Comparison of ENCODE assay signal across 8 cellular contexts in genomic region chr11:83827940-83828554, GRCh38.
A peak's percentile ranks its signal among the peaks of the same experiment; 100 is the strongest.
DNase-seq lines count a peak whose midpoint lies in the region; ATAC-seq and TF ChIP-seq lines count a peak whose summit lies in the region.

No MANE protein-coding gene starts in this region.

- no peak overlapping the region for H2BK120ac ChIP-seq in mesendoderm (ENCODE audit: low read depth, low read length)

- no peak overlapping the region for H3K4ac ChIP-seq in mesendoderm (ENCODE audit: low read depth, low read length)

- DNase-seq in AG20443 (ENCODE audit: low spot score) (peak; percentile 36), NCI-H524 treated with DMSO at 0.1 percent for 48 hours (lab: John Stamatoyannopoulos, UW) (peak; percentile 26), mammary epithelial cell (no peak), mesendoderm (peak; percentile 56), posterior vena cava (ENCODE audit: low spot score) (no peak)
- DNase-seq in stimulated activated CD4-positive, alpha-beta T cell treated with anti-CD3 and anti-CD28 coated beads, Interleukin-2, amount 100 ng/mL, for 24 hours, result no peak

- no peaks in the 10 kb centered on the region for H3K79me2 ChIP-seq in mammary epithelial cell (ENCODE audit: insufficient read depth, low read length)
- no peaks in the 10 kb centered on the region for H3K79me2 ChIP-seq in mesendoderm (ENCODE audit: control insufficient read depth, insufficient read depth, low read length)

- no peak overlapping the region for H4K8ac ChIP-seq in mesendoderm (ENCODE audit: low read depth, low read length)

- 61% methylated on average over 5 of the region's 5 CpGs for WGBS in mammary epithelial cell (ENCODE audit: low coverage, missing lambda C conversion rate)
- WGBS in mesendoderm (ENCODE audit: extremely low coverage, insufficient coverage, low lambda C conversion rate), result no CpG with 5 or more reads among the region's 5 CpGs

- dilution Hi-C loops in mammary epithelial cell (cut with HindIII; ENCODE audit: low sequenced_read_pairs), result loop anchor here (10.0 kb wide), 1 partner anchor 573 kb away; no protein-coding TSS in a partner anchor

- no peak overlapping the region for H2BK15ac ChIP-seq in mesendoderm (replicated peaks; ENCODE audit: low read depth)

- H2AK5ac ChIP-seq in mesendoderm (ENCODE audit: low read length), result no peak overlapping the region

- H3K4me1 ChIP-seq in mammary epithelial cell (ENCODE audit: insufficient read depth, low read length) (no peaks in the 10 kb centered on the region), mesendoderm (ENCODE audit: control insufficient read depth, low read depth, low read length) (no peaks in the 10 kb centered on the region)

- H3K23ac ChIP-seq in mesendoderm (ENCODE audit: low read length), result no peak overlapping the region

- H3K79me1 ChIP-seq in mesendoderm (ENCODE audit: low read length), result no peaks in the 10 kb centered on the region

- no peaks in the 10 kb centered on the region for H3K36me3 ChIP-seq in mammary epithelial cell (ENCODE audit: insufficient read depth, low read length)
- no peaks in the 10 kb centered on the region for H3K36me3 ChIP-seq in mesendoderm (ENCODE audit: control insufficient read depth, insufficient read depth, low read length)

- no TSS peak for BruUV-seq in mammary epithelial cell (replicated peaks; lab: Mats Ljungman, UMichigan)

- H4K20me1 ChIP-seq in mammary epithelial cell (ENCODE audit: insufficient read depth, low read length), result no peaks in the 10 kb centered on the region

- peak; percentile 49 to 56 for TF ChIP-seq CTCF in mammary epithelial cell (conservative IDR thresholded peaks at IDR 0.05 in 1 of 2, IDR thresholded peaks at IDR 0.05 in 1 of 2; ENCODE audit: extremely low read depth in 1 of 2, insufficient read depth in 1 of 2, low read depth in 1 of 2, low read length in 2 of 2)

- H4K5ac ChIP-seq in mesendoderm (ENCODE audit: low read length), result no peak overlapping the region

- no peak overlapping the region for H3K4me2 ChIP-seq in mammary epithelial cell (ENCODE audit: insufficient read depth, low read depth, low read length)
- no peak overlapping the region for H3K4me2 ChIP-seq in mesendoderm (ENCODE audit: low read length)

- no peak overlapping the region for H3K27ac ChIP-seq in mammary epithelial cell (ENCODE audit: insufficient read depth, low read depth, low read length)
- no peak overlapping the region for H3K27ac ChIP-seq in mesendoderm (ENCODE audit: low read depth, low read length)

- H3K27me3 ChIP-seq in mammary epithelial cell (ENCODE audit: insufficient read depth, low read length) (no peaks in the 10 kb centered on the region), mesendoderm (ENCODE audit: insufficient read depth, low read length, poor library complexity) (no peaks in the 10 kb centered on the region)

- ATAC-seq in GM18867 (IDR thresholded peaks at IDR 0.05; ENCODE audit: unreplicated experiment) (peak; percentile 90), HG03066 (IDR thresholded peaks at IDR 0.05; ENCODE audit: low read depth, unreplicated experiment) (peak; percentile 68)

- H3K9me3 ChIP-seq in mammary epithelial cell (replicated peaks; ENCODE audit: insufficient read depth, low read length), result no peaks in the 10 kb centered on the region

- H2AFZ ChIP-seq in mammary epithelial cell (ENCODE audit: low read depth, low read length), result no peak overlapping the region

- no peak overlapping the region for H3K4me3 ChIP-seq in mammary epithelial cell (replicated peaks in 1 of 3; ENCODE audit: insufficient read depth in 1 of 3, low read depth in 2 of 3, low read length in 3 of 3)
- no peak overlapping the region for H3K4me3 ChIP-seq in mesendoderm (ENCODE audit: low read length)

- no peak overlapping the region for H2BK5ac ChIP-seq in mesendoderm (ENCODE audit: low read length)

- in situ Hi-C loops in mammary epithelial cell (cut with MboI; ENCODE audit: low sequenced_read_pairs in 2 of 2), result loop anchor here (25.0 kb wide), 2 partner anchors 559 to 709 kb away; no protein-coding TSS in a partner anchor

- CTCF ChIA-PET in mammary epithelial cell (lab: Charles Lee; ENCODE audit: low non-redundant PET), result interaction anchor here (0.7 kb wide), 1 partner anchor 197 kb away, joined by 3 read pairs; no protein-coding TSS in a partner anchor

- H3K18ac ChIP-seq in mesendoderm (ENCODE audit: low read length), result no peak overlapping the region

- no peak overlapping the region for H3K56ac ChIP-seq in mesendoderm (ENCODE audit: low read length)

- H3K9ac ChIP-seq in mammary epithelial cell (ENCODE audit: insufficient read depth, low read length) (no peak overlapping the region), mesendoderm (ENCODE audit: low read length) (no peak overlapping the region)

- intact Hi-C loops in mammary epithelial cell (cut with micrococcal nuclease), result loop anchor here (2.0 kb wide), 1 partner anchor 697 kb away; no protein-coding TSS in a partner anchor
- intact Hi-C loops in posterior vena cava (cut with DNase I), result no loop called here

Comparison
In these comparisons a context has a peak if more than half of its experiments do, and no peak if none do; other contexts are left out.
1. DNase-seq: peak in AG20443 (single experiment), NCI-H524 treated with DMSO at 0.1 percent for 48 hours (single experiment) and mesendoderm (single experiment); none in mammary epithelial cell (single experiment), posterior vena cava (single experiment) and stimulated activated CD4-positive, alpha-beta T cell treated with anti-CD3 and anti-CD28 coated beads, Interleukin-2, amount 100 ng/mL, for 24 hours (0 of 2).